ENCODE assay signal across 11 cellular contexts in genomic region chr13:114049026-114049425, GRCh38.
DNase-seq lines count a peak whose midpoint lies in the region; ATAC-seq, FAIRE-seq and TF ChIP-seq lines count a peak whose summit lies in the region.
"Had no signal": no experiment of that assay in that cellular context is flagged by ENCODE, and none has a peak within 500 bp of the region (broad histone marks: within the 10 kb centered on the region; RNA-seq: fewer than 3 reads in every experiment).

No MANE protein-coding gene starts in this region.

- H3K18ac ChIP-seq in mesenchymal stem cell (ENCODE audit: low read depth in 1 of 2, low read length in 2 of 2): peak overlapping the region in 1 of 2 experiments; percentile 6

- H3K27me3 ChIP-seq in mesenchymal stem cell (ENCODE audit: control insufficient read depth in 1 of 2, insufficient read depth in 1 of 2, low read length in 2 of 2) (no peaks in the 10 kb centered on the region), MG63 (no peaks in the 10 kb centered on the region)

- H3K4me1 ChIP-seq in mesenchymal stem cell (ENCODE audit: control insufficient read depth, insufficient read depth, low read depth, low read length): peaks cover 50% of the 10 kb centered on the region

- H3K9me3 ChIP-seq in mesenchymal stem cell (ENCODE audit: control insufficient read depth, low read length) (no peaks in the 10 kb centered on the region), MG63 (no peaks in the 10 kb centered on the region)

- peaks cover 11% of the 10 kb centered on the region for H3K4me1 Mint-ChIP-seq in endothelial cell (ENCODE audit: unreplicated experiment)

- H3K79me1 ChIP-seq in mesenchymal stem cell (replicated peaks; ENCODE audit: low read length, poor library complexity, severe bottlenecking): peaks cover 21% of the 10 kb centered on the region

- peaks cover 54% of the 10 kb centered on the region in 2 experiments for H3K36me3 ChIP-seq in mesenchymal stem cell (ENCODE audit: control insufficient read depth in 1 of 2, insufficient read depth in 2 of 2, low read depth in 1 of 2, low read length in 2 of 2)
- peaks cover 5% of the 10 kb centered on the region; the same call in 1 of the 2 replicates for H3K36me3 ChIP-seq in MG63

- H4K8ac ChIP-seq in mesenchymal stem cell (ENCODE audit: low read length): no peak overlapping the region

- DNase-seq in activated T-cell treated with anti-CD3 and anti-CD28 coated beads, Interleukin-2, amount 50 U/mL, for 1 hour: peak; percentile 61
- peak; percentile 45 to 58 for DNase-seq in stimulated activated CD4-positive, alpha-beta T cell treated with anti-CD3 and anti-CD28 coated beads, Interleukin-1b, Interleukin-23, amount 100 ng/mL, for 4 hours (ENCODE audit: low read depth in 2 of 2)
- DNase-seq in mesenchymal stem cell: no peak
- DNase-seq in MG63: no peak
- no peak for DNase-seq in H54 (ENCODE audit: insufficient read length, low spot score)
- DNase-seq in endothelial cell (ENCODE audit: low spot score): no peak
- DNase-seq: left cardiac atrium had no signal

- H4K91ac ChIP-seq in mesenchymal stem cell (ENCODE audit: low read length): no peak overlapping the region

- ATAC-seq in GM18498 (IDR thresholded peaks at IDR 0.05; ENCODE audit: unreplicated experiment) (peak; percentile 57), HG03045 (IDR thresholded peaks at IDR 0.05; ENCODE audit: unreplicated experiment) (peak; percentile 55)
- ATAC-seq: left cardiac atrium had no signal

- no peak overlapping the region for H3K4me2 ChIP-seq in mesenchymal stem cell (ENCODE audit: low read length, poor library complexity, severe bottlenecking)
- H3K4me2 ChIP-seq: KMS-11 had no signal

- no peak overlapping the region for H3K4me3 Mint-ChIP-seq in endothelial cell (ENCODE audit: unreplicated experiment)

- H2BK120ac ChIP-seq in mesenchymal stem cell (ENCODE audit: low read depth, low read length): no peak overlapping the region

- peak overlapping the region in 1 of 2 experiments; percentile 62 for H3K14ac ChIP-seq in mesenchymal stem cell (ENCODE audit: low read length in 2 of 2)

- no peak overlapping the region for H3K27ac Mint-ChIP-seq in endothelial cell (ENCODE audit: unreplicated experiment)

- no peaks in the 10 kb centered on the region for H3K9me3 Mint-ChIP-seq in endothelial cell (ENCODE audit: unreplicated experiment)

- H2BK12ac ChIP-seq in mesenchymal stem cell (ENCODE audit: low read length in 2 of 2): no peak overlapping the region

- no peak overlapping the region for H2AK5ac ChIP-seq in mesenchymal stem cell (ENCODE audit: low read length, severe bottlenecking)

- no peak overlapping the region for H3K23ac ChIP-seq in mesenchymal stem cell (ENCODE audit: low read length in 2 of 2)

- H2BK15ac ChIP-seq in mesenchymal stem cell (ENCODE audit: low read depth, poor library complexity, severe bottlenecking): no peak overlapping the region

- no peak overlapping the region for H2AFZ ChIP-seq in mesenchymal stem cell (ENCODE audit: low read depth, low read length)

- peaks cover 8% of the 10 kb centered on the region for H3K27me3 Mint-ChIP-seq in endothelial cell (ENCODE audit: unreplicated experiment)

- no peak for TF ChIP-seq CTCF in endothelial cell (IDR thresholded peaks at IDR 0.05; ENCODE audit: unreplicated experiment)

- no peak overlapping the region for H3K4me3 ChIP-seq in mesenchymal stem cell (ENCODE audit: insufficient read depth in 1 of 2, low read depth in 1 of 2, low read length in 2 of 2)
- H3K4me3 ChIP-seq in MG63: no peak overlapping the region

- H2BK5ac ChIP-seq in mesenchymal stem cell (ENCODE audit: low read depth, low read length, poor library complexity, severe bottlenecking): no peak overlapping the region

- H3K9ac ChIP-seq in mesenchymal stem cell (ENCODE audit: low read length): no peak overlapping the region
- H3K9ac ChIP-seq: KMS-11 had no signal

- H3K36me3 Mint-ChIP-seq in endothelial cell (ENCODE audit: low read depth, unreplicated experiment): peaks cover 5% of the 10 kb centered on the region

- no peak for FAIRE-seq in H54 (lab: Jason Lieb, UNC)
- FAIRE-seq: G401.6 had no signal

- no peak overlapping the region for H3K4ac ChIP-seq in mesenchymal stem cell (ENCODE audit: low read depth in 1 of 2, low read length in 2 of 2)

- H3K27ac ChIP-seq in mesenchymal stem cell (ENCODE audit: low read length, poor library complexity, severe bottlenecking): no peak overlapping the region
- H3K27ac ChIP-seq: KMS-11 had no signal

- 93% methylated on average over 15 of the region's 15 CpGs for WGBS in mesenchymal stem cell

- no peak for TF ChIP-seq POLR2A in H54 (IDR thresholded peaks at IDR 0.05; ENCODE audit: low read depth, low read length)

Comparison
In these comparisons a context has a peak if more than half of its experiments do, and no peak if none do; other contexts are left out.
1. DNase-seq: peak in activated T-cell treated with anti-CD3 and anti-CD28 coated beads, Interleukin-2, amount 50 U/mL, for 1 hour (single experiment) and stimulated activated CD4-positive, alpha-beta T cell treated with anti-CD3 and anti-CD28 coated beads, Interleukin-1b, Interleukin-23, amount 100 ng/mL, for 4 hours (2 of 2); none in mesenchymal stem cell (single experiment), MG63 (single experiment), H54 (single experiment) and endothelial cell (single experiment).